ENCODE assay signal across 8 cellular contexts in genomic region chr7:87886875-87887274, GRCh38. TPM values are rescaled to one million over a fixed set of nuclear protein-coding genes. Genes with fewer than 3 reads are reported as not detected.
DNase-seq lines count a peak whose midpoint lies in the region; TF ChIP-seq lines count a peak whose summit lies in the region.

No MANE protein-coding gene starts in this region.

- TF ChIP-seq EP300 in Ishikawa (IDR thresholded peaks at IDR 0.05; ENCODE audit: borderline replicate concordance), result no peak

- TF ChIP-seq RAD21 in Ishikawa (IDR thresholded peaks at IDR 0.05; ENCODE audit: low read depth), result peak; percentile 9; the same call in 1 of the 2 replicates

- TF ChIP-seq CTCF in AG10803 (conservative IDR thresholded peaks at IDR 0.05; ENCODE audit: low read length) (peak; percentile 57), VCaP (conservative IDR thresholded peaks at IDR 0.05) (peak; percentile 73)

- H3K4me3 ChIP-seq in AG10803 (ENCODE audit: low read length), result no peak overlapping the region

- peak; percentile 61 for DNase-seq in AG10803 (ENCODE audit: low read depth)
- peak; percentile 50 for DNase-seq in left kidney (ENCODE audit: low read depth, low spot score)
- no peak for DNase-seq in stimulated activated CD4-positive, alpha-beta T cell treated with anti-CD3 and anti-CD28 coated beads, Interleukin-12 subunit alpha, Interleukin-12 subunit beta, amount 100 ng/mL, for 4 hours
- no peak for DNase-seq in ureter (ENCODE audit: low spot score)
- DNase-seq in activated CD4-positive, CD25-positive, alpha-beta regulatory T cell (lab: John Stamatoyannopoulos, UW), result no peak
- no peak for DNase-seq in mesenteric fat pad (ENCODE audit: low spot score)

- H3K27ac ChIP-seq in VCaP, result no peak overlapping the region

TF ChIP-seq in Ishikawa, 13 proteins besides CTCF, POLR2A, EP300 and RAD21:
- TF ChIP-seq FOXM1 (IDR thresholded peaks at IDR 0.05; ENCODE audit: borderline replicate concordance, low read depth) (no peak), NFIC (IDR thresholded peaks at IDR 0.05) (no peak), MAX (IDR thresholded peaks at IDR 0.05) (no peak), USF1 (IDR thresholded peaks at IDR 0.05) (no peak), CREB1 (IDR thresholded peaks at IDR 0.05; ENCODE audit: low read depth) (no peak), TAF1 (IDR thresholded peaks at IDR 0.05; ENCODE audit: low read depth) (no peak), REST (IDR thresholded peaks at IDR 0.05; ENCODE audit: low read depth) (no peak), YY1 (IDR thresholded peaks at IDR 0.05; ENCODE audit: low read depth) (no peak), CEBPB (IDR thresholded peaks at IDR 0.05) (no peak), ZBTB7A (IDR thresholded peaks at IDR 0.05; ENCODE audit: low read depth) (no peak), TEAD4 (IDR thresholded peaks at IDR 0.05) (no peak), EGR1 (IDR thresholded peaks at IDR 0.05) (no peak), TCF12 (IDR thresholded peaks at IDR 0.05; ENCODE audit: low read depth) (no peak)
TF ChIP-seq in Ishikawa: peak in this region for 0.

RNA-seq across cellular contexts. Expression of gene DBF4, which starts 10.6 kb away (rescaled TPM):
- total RNA-seq in ureter, result 12.1 TPM
- total RNA-seq in mesenteric fat pad, result 9.2 TPM

RNA-seq across cellular contexts. Expression of gene SLC25A40, which starts 10.7 kb away (rescaled TPM):
- total RNA-seq in ureter (21.3 TPM), mesenteric fat pad (13.2 TPM)

RNA-seq across cellular contexts. Expression of gene ADAM22, which starts 47.2 kb away (rescaled TPM):
- total RNA-seq in ureter (26.4 TPM), mesenteric fat pad (2.3 TPM)

Comparison
In these comparisons a context has a peak if more than half of its experiments do, and no peak if none do; other contexts are left out.
1. DNase-seq: peak in AG10803 (single experiment) and left kidney (single experiment); none in stimulated activated CD4-positive, alpha-beta T cell treated with anti-CD3 and anti-CD28 coated beads, Interleukin-12 subunit alpha, Interleukin-12 subunit beta, amount 100 ng/mL, for 4 hours (single experiment), ureter (single experiment), activated CD4-positive, CD25-positive, alpha-beta regulatory T cell (0 of 4) and mesenteric fat pad (single experiment).